21 cellular contexts compared by ENCODE assay signal in genomic region chr2:121140734-121141133, GRCh38.
"Had no signal": no experiment of that assay in that cellular context is flagged by ENCODE, and none has a peak within 500 bp of the region (broad histone marks: within the 10 kb centered on the region; RNA-seq: fewer than 3 reads in every experiment).

No MANE protein-coding gene starts in this region.

- H3K9me3 ChIP-seq: adrenal gland, body of pancreas, gastrocnemius medialis, transverse colon had no signal

- H3K36me3 ChIP-seq: adrenal gland, gastrocnemius medialis, spleen, transverse colon had no signal

- H3K27me3 ChIP-seq: adrenal gland, body of pancreas, gastrocnemius medialis, spleen, transverse colon had no signal

- H3K27ac ChIP-seq: adrenal gland, body of pancreas, coronary artery, dorsolateral prefrontal cortex, gastrocnemius medialis, spleen, transverse colon, VCaP had no signal

- H3K4me1 ChIP-seq: adrenal gland, body of pancreas, gastrocnemius medialis, spleen, transverse colon had no signal

- H3K4me3 ChIP-seq: adrenal gland, body of pancreas, coronary artery, dorsolateral prefrontal cortex, gastrocnemius medialis, spleen, transverse colon had no signal

- DNase-seq: activated CD4-positive, alpha-beta T cell treated with anti-CD3 and anti-CD28 coated beads for 48 hours; activated CD4-positive, alpha-beta T cell treated with anti-CD3 and anti-CD28 coated beads, Interleukin-2, amount 50 U/mL, for 48 hours; activated CD8-positive, alpha-beta memory T cell treated with anti-CD3 and anti-CD28 coated beads for 24 hours; activated effector memory CD4-positive, alpha-beta T cell treated with Interleukin-2 at 50 U/mL for 16 hours; activated naive CD4-positive, alpha-beta T cell treated with anti-CD3 and anti-CD28 coated beads for 36 hours; activated naive CD8-positive, alpha-beta T cell treated with anti-CD3 and anti-CD28 coated beads for 36 hours; adrenal gland; aorta; body of pancreas; dorsolateral prefrontal cortex; effector memory CD4-positive, alpha-beta T cell; gastrocnemius medialis; hippocampal formation; left colon; posterior cingulate gyrus; right cardiac atrium; spleen; stimulated activated naive CD4-positive, alpha-beta T cell; transverse colon had no signal
